ENCODE assay signal across 8 cellular contexts in the genomic region with DNA sequence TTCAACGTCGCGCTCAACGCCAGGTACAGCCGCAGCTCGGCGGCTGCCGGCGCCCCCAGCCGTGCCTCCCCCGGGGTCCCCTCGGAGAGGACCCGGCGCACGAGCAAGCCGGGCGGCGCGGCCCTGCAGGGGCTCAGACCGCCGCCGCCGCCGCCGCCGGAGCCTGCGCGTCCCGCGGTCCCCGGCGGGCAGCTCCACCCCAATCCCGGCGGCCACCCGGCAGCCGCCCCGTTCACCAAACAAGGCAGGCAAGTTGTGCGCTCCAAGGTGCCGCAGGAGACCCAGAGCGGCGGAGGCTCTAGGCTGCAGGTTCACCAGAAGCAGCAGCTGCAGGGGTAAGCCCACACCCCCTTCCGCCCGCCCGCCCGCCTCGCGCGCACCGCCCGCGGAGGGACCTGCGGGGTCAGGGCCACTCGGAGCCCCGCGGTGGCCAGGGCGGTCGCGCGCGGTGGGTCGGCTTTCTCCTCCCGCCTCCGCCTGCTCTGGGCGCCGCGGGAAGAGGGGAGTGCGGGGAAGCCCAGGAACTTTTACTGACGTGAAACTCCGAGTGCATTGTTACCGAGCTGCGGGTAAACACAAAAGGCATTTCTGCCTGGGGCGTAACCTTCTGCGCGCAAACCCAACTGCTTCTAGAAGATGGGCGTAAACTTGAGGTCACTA. TPM values are rescaled to one million over a fixed set of nuclear protein-coding genes. Genes with fewer than 3 reads are reported as not detected.
DNase-seq lines count a peak whose midpoint lies in the region; ATAC-seq and TF ChIP-seq lines count a peak whose summit lies in the region.

No MANE protein-coding gene starts in this region.

- H3K27me3 ChIP-seq in uterus, result no peaks in the 10 kb centered on the region

- TF ChIP-seq CTCF in AG10803 (conservative IDR thresholded peaks at IDR 0.05; ENCODE audit: low read length), result no peak
- no peak for TF ChIP-seq CTCF in WTC11 (IDR thresholded peaks at IDR 0.05)
- TF ChIP-seq CTCF in uterus (IDR thresholded peaks at IDR 0.05), result no peak

- H3K9me3 Mint-ChIP-seq in WTC11, result no peaks in the 10 kb centered on the region
- H3K9me3 Mint-ChIP-seq in naive B cell, result no peaks in the 10 kb centered on the region

- CTCF ChIA-PET in WTC11 (lab: Charles Lee), result interaction anchor here (1.2 to 2.0 kb wide), 2 partner anchors 431 to 494 kb away, joined by 3 to 6 read pairs; no protein-coding TSS in a partner anchor

- POLR2A ChIA-PET in WTC11 (lab: Charles Lee), result interaction anchor here (0.8 to 1.1 kb wide), 2 partner anchors 9 to 109 kb away, joined by 4 read pairs; no protein-coding TSS in a partner anchor

- peak in 1 of 2 donors; percentile 8 for TF ChIP-seq POLR2A in uterus (IDR thresholded peaks at IDR 0.05)

- ATAC-seq in GM19324 (IDR thresholded peaks at IDR 0.05; ENCODE audit: low FRiP score, unreplicated experiment) (peak; percentile 10), WTC11 (peak; percentile 64), esophagus mucosa (peak; percentile 55), naive B cell (ENCODE audit: low read depth in 2 of 2) (peak; percentile 15 to 17)

- H3K4me3 Mint-ChIP-seq in WTC11 (peak overlapping the region; percentile 72), naive B cell (peak overlapping the region; percentile 73 to 90 (median 85))

- no peaks in the 10 kb centered on the region for H3K9me3 ChIP-seq in uterus

- H3K4me1 Mint-ChIP-seq in WTC11 (peaks cover 29% of the 10 kb centered on the region), naive B cell (peaks cover 9 to 24% (median 16%) of the 10 kb centered on the region in 3 donors)

- H3K4me3 ChIP-seq in AG10803 (ENCODE audit: low read length), result peak overlapping the region; percentile 66
- H3K4me3 ChIP-seq in uterus, result peak overlapping the region; percentile 46 to 88

- no peaks in the 10 kb centered on the region for H3K36me3 ChIP-seq in uterus

- no peaks in the 10 kb centered on the region for H3K36me3 Mint-ChIP-seq in WTC11
- no peaks in the 10 kb centered on the region for H3K36me3 Mint-ChIP-seq in naive B cell

- H3K27me3 Mint-ChIP-seq in WTC11 (ENCODE audit: low read depth) (peaks cover 3% of the 10 kb centered on the region), naive B cell (peaks cover 36 to 56% (median 37%) of the 10 kb centered on the region in 3 donors)

- DNase-seq in AG10803 (ENCODE audit: low read depth) (peak; percentile 30), HT-29 (ENCODE audit: low spot score) (peak; percentile 40), WTC11 (ENCODE audit: low spot score) (peak; percentile 72), naive B cell (peak; percentile 12), uterus (peak; percentile 31 to 37), SHP77 treated with DMSO at 0.1 percent for 48 hours (lab: John Stamatoyannopoulos, UW) (no peak)

- H3K27ac Mint-ChIP-seq in WTC11 (no peak overlapping the region), naive B cell (no peak overlapping the region)

- intact Hi-C loops in uterus (cut with DNase I; ENCODE audit: low total_unique reads), result loop anchor here (10.0 kb wide), 1 partner anchor 173 kb away; no protein-coding TSS in a partner anchor

- peak overlapping the region; percentile 90 to 97 for H3K27ac ChIP-seq in uterus

- H3K4me1 ChIP-seq in uterus, result no peaks in the 10 kb centered on the region

TF ChIP-seq in WTC11, 78 proteins besides CTCF, POLR2A, EP300 and RAD21 (continues in another document):
- TF ChIP-seq JUN (CRISPR knock-in tag; IDR thresholded peaks at IDR 0.05) (0 out of 2 replicates have a peak, but pooled peaks have one; percentile 27), ZNF121 (CRISPR knock-in tag; IDR thresholded peaks at IDR 0.05) (no peak), PRRX2 (CRISPR knock-in tag; IDR thresholded peaks at IDR 0.05) (no peak), SOX15 (CRISPR knock-in tag; IDR thresholded peaks at IDR 0.05) (no peak), TP53 (CRISPR knock-in tag; IDR thresholded peaks at IDR 0.05) (no peak), ETV6 (CRISPR knock-in tag; IDR thresholded peaks at IDR 0.05) (peak; percentile 29; the same call in 1 of the 2 replicates), SP1 (CRISPR knock-in tag; conservative IDR thresholded peaks at IDR 0.05) (peak; percentile 55; the same call in 1 of the 2 replicates)
- TF ChIP-seq, protein P1, sequence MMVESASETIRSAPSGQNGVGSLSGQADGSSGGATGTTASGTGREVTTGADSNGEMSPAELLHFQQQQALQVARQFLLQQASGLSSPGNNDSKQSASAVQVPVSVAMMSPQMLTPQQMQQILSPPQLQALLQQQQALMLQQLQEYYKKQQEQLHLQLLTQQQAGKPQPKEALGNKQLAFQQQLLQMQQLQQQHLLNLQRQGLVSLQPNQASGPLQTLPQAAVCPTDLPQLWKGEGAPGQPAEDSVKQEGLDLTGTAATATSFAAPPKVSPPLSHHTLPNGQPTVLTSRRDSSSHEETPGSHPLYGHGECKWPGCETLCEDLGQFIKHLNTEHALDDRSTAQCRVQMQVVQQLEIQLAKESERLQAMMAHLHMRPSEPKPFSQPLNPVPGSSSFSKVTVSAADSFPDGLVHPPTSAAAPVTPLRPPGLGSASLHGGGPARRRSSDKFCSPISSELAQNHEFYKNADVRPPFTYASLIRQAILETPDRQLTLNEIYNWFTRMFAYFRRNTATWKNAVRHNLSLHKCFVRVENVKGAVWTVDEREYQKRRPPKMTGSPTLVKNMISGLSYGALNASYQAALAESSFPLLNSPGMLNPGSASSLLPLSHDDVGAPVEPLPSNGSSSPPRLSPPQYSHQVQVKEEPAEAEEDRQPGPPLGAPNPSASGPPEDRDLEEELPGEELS (CRISPR knock-in tag; IDR thresholded peaks at IDR 0.05), result peak; percentile 64
- TF ChIP-seq, protein P2, sequence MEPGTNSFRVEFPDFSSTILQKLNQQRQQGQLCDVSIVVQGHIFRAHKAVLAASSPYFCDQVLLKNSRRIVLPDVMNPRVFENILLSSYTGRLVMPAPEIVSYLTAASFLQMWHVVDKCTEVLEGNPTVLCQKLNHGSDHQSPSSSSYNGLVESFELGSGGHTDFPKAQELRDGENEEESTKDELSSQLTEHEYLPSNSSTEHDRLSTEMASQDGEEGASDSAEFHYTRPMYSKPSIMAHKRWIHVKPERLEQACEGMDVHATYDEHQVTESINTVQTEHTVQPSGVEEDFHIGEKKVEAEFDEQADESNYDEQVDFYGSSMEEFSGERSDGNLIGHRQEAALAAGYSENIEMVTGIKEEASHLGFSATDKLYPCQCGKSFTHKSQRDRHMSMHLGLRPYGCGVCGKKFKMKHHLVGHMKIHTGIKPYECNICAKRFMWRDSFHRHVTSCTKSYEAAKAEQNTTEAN (CRISPR knock-in tag; IDR thresholded peaks at IDR 0.05), result 0 out of 2 replicates have a peak, but pooled peaks have one; percentile 48
- TF ChIP-seq, protein P3, sequence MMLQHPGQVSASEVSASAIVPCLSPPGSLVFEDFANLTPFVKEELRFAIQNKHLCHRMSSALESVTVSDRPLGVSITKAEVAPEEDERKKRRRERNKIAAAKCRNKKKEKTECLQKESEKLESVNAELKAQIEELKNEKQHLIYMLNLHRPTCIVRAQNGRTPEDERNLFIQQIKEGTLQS (CRISPR knock-in tag; conservative IDR thresholded peaks at IDR 0.05), result no peak
- TF ChIP-seq, protein P4, sequence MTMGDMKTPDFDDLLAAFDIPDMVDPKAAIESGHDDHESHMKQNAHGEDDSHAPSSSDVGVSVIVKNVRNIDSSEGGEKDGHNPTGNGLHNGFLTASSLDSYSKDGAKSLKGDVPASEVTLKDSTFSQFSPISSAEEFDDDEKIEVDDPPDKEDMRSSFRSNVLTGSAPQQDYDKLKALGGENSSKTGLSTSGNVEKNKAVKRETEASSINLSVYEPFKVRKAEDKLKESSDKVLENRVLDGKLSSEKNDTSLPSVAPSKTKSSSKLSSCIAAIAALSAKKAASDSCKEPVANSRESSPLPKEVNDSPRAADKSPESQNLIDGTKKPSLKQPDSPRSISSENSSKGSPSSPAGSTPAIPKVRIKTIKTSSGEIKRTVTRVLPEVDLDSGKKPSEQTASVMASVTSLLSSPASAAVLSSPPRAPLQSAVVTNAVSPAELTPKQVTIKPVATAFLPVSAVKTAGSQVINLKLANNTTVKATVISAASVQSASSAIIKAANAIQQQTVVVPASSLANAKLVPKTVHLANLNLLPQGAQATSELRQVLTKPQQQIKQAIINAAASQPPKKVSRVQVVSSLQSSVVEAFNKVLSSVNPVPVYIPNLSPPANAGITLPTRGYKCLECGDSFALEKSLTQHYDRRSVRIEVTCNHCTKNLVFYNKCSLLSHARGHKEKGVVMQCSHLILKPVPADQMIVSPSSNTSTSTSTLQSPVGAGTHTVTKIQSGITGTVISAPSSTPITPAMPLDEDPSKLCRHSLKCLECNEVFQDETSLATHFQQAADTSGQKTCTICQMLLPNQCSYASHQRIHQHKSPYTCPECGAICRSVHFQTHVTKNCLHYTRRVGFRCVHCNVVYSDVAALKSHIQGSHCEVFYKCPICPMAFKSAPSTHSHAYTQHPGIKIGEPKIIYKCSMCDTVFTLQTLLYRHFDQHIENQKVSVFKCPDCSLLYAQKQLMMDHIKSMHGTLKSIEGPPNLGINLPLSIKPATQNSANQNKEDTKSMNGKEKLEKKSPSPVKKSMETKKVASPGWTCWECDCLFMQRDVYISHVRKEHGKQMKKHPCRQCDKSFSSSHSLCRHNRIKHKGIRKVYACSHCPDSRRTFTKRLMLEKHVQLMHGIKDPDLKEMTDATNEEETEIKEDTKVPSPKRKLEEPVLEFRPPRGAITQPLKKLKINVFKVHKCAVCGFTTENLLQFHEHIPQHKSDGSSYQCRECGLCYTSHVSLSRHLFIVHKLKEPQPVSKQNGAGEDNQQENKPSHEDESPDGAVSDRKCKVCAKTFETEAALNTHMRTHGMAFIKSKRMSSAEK (CRISPR knock-in tag; IDR thresholded peaks at IDR 0.05; ENCODE audit: borderline replicate concordance), result no peak
- TF ChIP-seq, protein P5, sequence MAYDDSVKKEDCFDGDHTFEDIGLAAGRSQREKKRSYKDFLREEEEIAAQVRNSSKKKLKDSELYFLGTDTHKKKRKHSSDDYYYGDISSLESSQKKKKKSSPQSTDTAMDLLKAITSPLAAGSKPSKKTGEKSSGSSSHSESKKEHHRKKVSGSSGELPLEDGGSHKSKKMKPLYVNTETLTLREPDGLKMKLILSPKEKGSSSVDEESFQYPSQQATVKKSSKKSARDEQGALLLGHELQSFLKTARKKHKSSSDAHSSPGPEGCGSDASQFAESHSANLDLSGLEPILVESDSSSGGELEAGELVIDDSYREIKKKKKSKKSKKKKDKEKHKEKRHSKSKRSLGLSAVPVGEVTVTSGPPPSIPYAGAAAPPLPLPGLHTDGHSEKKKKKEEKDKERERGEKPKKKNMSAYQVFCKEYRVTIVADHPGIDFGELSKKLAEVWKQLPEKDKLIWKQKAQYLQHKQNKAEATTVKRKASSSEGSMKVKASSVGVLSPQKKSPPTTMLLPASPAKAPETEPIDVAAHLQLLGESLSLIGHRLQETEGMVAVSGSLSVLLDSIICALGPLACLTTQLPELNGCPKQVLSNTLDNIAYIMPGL (CRISPR knock-in tag; IDR thresholded peaks at IDR 0.05), result peak; percentile 66; the same call in 1 of the 2 replicates

RNA-seq across cellular contexts. Expression of a gene that starts 0.9 kb away (rescaled TPM):
- 0.63 and 1.2 TPM in 2 replicates for total RNA-seq in HT-29 (2014; rRNA removed; shearing (Covaris generic))
- total RNA-seq in WTC11 (2021) (33.4 to 33.8 TPM (median 33.6 TPM) in 3 replicates), esophagus mucosa (33.8 TPM), uterus (100 to 1,000 TPM in 1 of 4 donors, 10 to 100 TPM in 3; 72.5 to 322 (median 92.2) TPM)
- polyA plus RNA-seq in naive B cell (ENCODE audit: low read depth in 6 of 6), result 1 to 10 TPM in 2 of 6 donors, under 1 TPM in 3, not detected in 1; 0.43 to 2.0 (median 0.92) TPM

Comparison
In these comparisons a context has a peak if more than half of its experiments do, and no peak if none do; other contexts are left out.
1. ATAC-seq: peak in every context shown above with its lines; median percentile 64 in WTC11; 55 in esophagus mucosa; 16 in naive B cell; 10 in GM19324.
2. RNA of a gene that starts 0.9 kb away (total RNA-seq): 72.5 to 322 TPM in uterus, 33.8 TPM in esophagus mucosa (single experiment) and 33.4 to 33.8 TPM in WTC11; 0.63 to 1.2 TPM in HT-29; every median in the first group is over 10 times any median in the second.